ENCODE assay signal across 8 cellular contexts in genomic region chr3:48222616-48223513, GRCh38. TPM values are rescaled to one million over a fixed set of nuclear protein-coding genes. Genes with fewer than 3 reads are reported as not detected.
DNase-seq lines count a peak whose midpoint lies in the region; ATAC-seq, FAIRE-seq and TF ChIP-seq lines count a peak whose summit lies in the region.

A gene with protein sequence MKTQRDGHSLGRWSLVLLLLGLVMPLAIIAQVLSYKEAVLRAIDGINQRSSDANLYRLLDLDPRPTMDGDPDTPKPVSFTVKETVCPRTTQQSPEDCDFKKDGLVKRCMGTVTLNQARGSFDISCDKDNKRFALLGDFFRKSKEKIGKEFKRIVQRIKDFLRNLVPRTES (plus strand): TSS chr3:48223495. CDS start chr3:48223512, 17 bp downstream.

- no peaks in the 10 kb centered on the region for H3K79me2 ChIP-seq in Karpas-422 (ENCODE audit: low read length)
- H3K79me2 ChIP-seq in K562 (ENCODE audit: control insufficient read depth, insufficient read depth, low read length), result no peaks in the 10 kb centered on the region

- peak; percentile 10 for DNase-seq in COR-L47 (lab: John Stamatoyannopoulos, UW)
- peak; percentile 84 for DNase-seq in GM20000 (ENCODE audit: low spot score)
- peak; percentile 92 for DNase-seq in Karpas-422
- peak in 1 of 4 experiments; percentile 24 for DNase-seq in K562 (ENCODE audit: extremely low read depth in 1 of 4, low spot score in 3 of 4)
- peak; percentile 79 for DNase-seq in medulla oblongata (ENCODE audit: extremely low spot score)
- no peak for DNase-seq in ACHN
- DNase-seq in frontal cortex (ENCODE audit: low spot score in 2 of 2), result no peak
- DNase-seq in NCI-H2227 treated with DMSO at 0.1 percent for 48 hours (lab: John Stamatoyannopoulos, UW), result no peak

- no peak for TF ChIP-seq EP300 in K562 (IDR thresholded peaks at IDR 0.05; ENCODE audit: low read length)

- no peaks in the 10 kb centered on the region for H3K9me3 ChIP-seq in Karpas-422 (ENCODE audit: low read length)
- no peaks in the 10 kb centered on the region for H3K9me3 ChIP-seq in K562 (replicated peaks; ENCODE audit: control insufficient read depth, insufficient read depth, low read depth, low read length)

- peak; percentile 34; the same call in 2 of the 3 replicates for ATAC-seq in K562

- H3K9me1 ChIP-seq in K562 (ENCODE audit: control insufficient read depth, insufficient read depth, low read length), result no peaks in the 10 kb centered on the region

- H3K4me3 ChIP-seq in Karpas-422 (ENCODE audit: low read length) (peak within 1 kb of the TSS; percentile 50), K562 (no peak within 1 kb of the TSS)

- peak within 1 kb of the TSS; percentile 29; the same call in 1 of the 2 replicates for H2AFZ ChIP-seq in Karpas-422 (ENCODE audit: low read length)
- H2AFZ ChIP-seq in K562 (ENCODE audit: low read depth, low read length), result no peak within 1 kb of the TSS

- peaks cover 60% of the 10 kb centered on the region for H3K4me1 ChIP-seq in Karpas-422 (ENCODE audit: low read length)
- peaks cover 0 to 5% of the 10 kb centered on the region in 2 experiments; a peak in 3 of 5 replicates for H3K4me1 ChIP-seq in K562 (replicated peaks in 1 of 2; ENCODE audit: control insufficient read depth in 2 of 2, insufficient read depth in 2 of 2, low read length in 2 of 2)

- CTCF ChIA-PET in K562 (lab: Yijun Ruan, JAX; ENCODE audit: low intra/inter-chr PET ratio), result no interaction called here

- FAIRE-seq in K562 (lab: Jason Lieb, UNC), result no peak
- no peak for FAIRE-seq in frontal cortex (lab: Jason Lieb, UNC)

- intact Hi-C loops in K562 (cut with micrococcal nuclease), result no loop called here

- in situ Hi-C loops in K562 (cut with MboI), result no loop called here
- in situ Hi-C loops in ACHN (cut with HindIII; ENCODE audit: low pct_ligation_motif_present, low pct_unique_long_range_greater_than_20kb, low sequenced_read_pairs), result no loop called here

- H3K9me2 ChIP-seq in Karpas-422 (replicated peaks; ENCODE audit: insufficient read depth, low read length), result no peaks in the 10 kb centered on the region

- POLR2A ChIA-PET in K562 (lab: Yijun Ruan, JAX), result interaction anchor here (1.8 kb wide), 1 partner anchor 18 kb away, joined by 7 read pairs; the partner anchor contains the start of gene ZNF589

- H3K27ac ChIP-seq in Karpas-422 (ENCODE audit: low read length) (peak within 1 kb of the TSS; percentile 97), K562 (ENCODE audit: extremely low read depth, low read depth, low read length) (no peak within 1 kb of the TSS)

- H4K20me1 ChIP-seq in Karpas-422 (ENCODE audit: insufficient read depth, low read depth, low read length) (no peaks in the 10 kb centered on the region), K562 (replicated peaks; ENCODE audit: control insufficient read depth, insufficient read depth, low read length) (no peaks in the 10 kb centered on the region)

- no peaks in the 10 kb centered on the region for H3K27me3 ChIP-seq in Karpas-422 (ENCODE audit: low read length)
- H3K27me3 ChIP-seq in K562 (ENCODE audit: control insufficient read depth in 2 of 2, insufficient read depth in 2 of 2, low read length in 2 of 2), result peaks cover 3 to 8% of the 10 kb centered on the region in 2 experiments; a peak in 2 of 5 replicates

- no peaks in the 10 kb centered on the region for H3K36me3 ChIP-seq in Karpas-422 (ENCODE audit: insufficient read depth, low read length)
- H3K36me3 ChIP-seq in K562 (ENCODE audit: control insufficient read depth, insufficient read depth, low read length), result no peaks in the 10 kb centered on the region

- TF ChIP-seq CTCF in GM20000 (IDR thresholded peaks at IDR 0.05; ENCODE audit: extremely low read depth, missing control alignments) (no peak), K562 (IDR thresholded peaks at IDR 0.05 in 2 of 3, conservative IDR thresholded peaks at IDR 0.05 in 1 of 3; ENCODE audit: insufficient read depth in 2 of 3, low read depth in 1 of 3, low read length in 3 of 3) (no peak)

- no TSS peak for BruUV-seq in K562 (replicated peaks; lab: Mats Ljungman, UMichigan)

- 20% methylated on average over 10 of the region's 11 CpGs for WGBS in K562 (ENCODE audit: insufficient coverage, low coverage, missing lambda C conversion rate)

- H3K4me2 ChIP-seq in Karpas-422 (ENCODE audit: low read depth, low read length, poor library complexity, severe bottlenecking), result peak within 1 kb of the TSS; percentile 58
- H3K4me2 ChIP-seq in K562 (ENCODE audit: insufficient read depth, low read length), result no peak within 1 kb of the TSS

- peak within 1 kb of the TSS; percentile 65 for H3K9ac ChIP-seq in Karpas-422 (ENCODE audit: low read length)
- peak within 1 kb of the TSS in 1 of 2 experiments; percentile 64; a peak in 1 of 4 replicates for H3K9ac ChIP-seq in K562 (ENCODE audit: insufficient read depth in 1 of 2, low read depth in 2 of 2, low read length in 2 of 2)

- no peak for TF ChIP-seq RAD21 in K562 (CRISPR knock-in tag; conservative IDR thresholded peaks at IDR 0.05 in 1 of 2, IDR thresholded peaks at IDR 0.05 in 1 of 2)

- no peak for TF ChIP-seq POLR2A in K562 (conservative IDR thresholded peaks at IDR 0.05)

TF ChIP-seq in K562, 482 proteins besides CTCF, POLR2A, EP300 and RAD21:
- TF ChIP-seq MCM3 (IDR thresholded peaks at IDR 0.05) (no peak), NFIC (IDR thresholded peaks at IDR 0.05) (peak; percentile 82), ZNF766 (CRISPR knock-in tag; conservative IDR thresholded peaks at IDR 0.05) (0 out of 2 replicates have a peak, but pooled peaks have one; percentile 58), RBFOX2 (IDR thresholded peaks at IDR 0.05; ENCODE audit: low read depth, low read length) (no peak), DPF2 (IDR thresholded peaks at IDR 0.05) (no peak), CEBPG (CRISPR knock-in tag; IDR thresholded peaks at IDR 0.05) (peak; percentile 80), CEBPG (tag; conservative IDR thresholded peaks at IDR 0.05 in 1 of 2, IDR thresholded peaks at IDR 0.05 in 1 of 2) (peak; percentile 83 to 90), CEBPB (tag; IDR thresholded peaks at IDR 0.05) (peak; percentile 91), CBFA2T3 (IDR thresholded peaks at IDR 0.05) (no peak), GABPA (tag; conservative IDR thresholded peaks at IDR 0.05; ENCODE audit: low read depth) (peak; percentile 28; the same call in 1 of the 2 replicates), SPI1 (IDR thresholded peaks at IDR 0.05; ENCODE audit: borderline replicate concordance, low read depth, low read length) (peak; percentile 85), CTBP1 (IDR thresholded peaks at IDR 0.05; ENCODE audit: borderline replicate concordance) (peak; percentile 62; the same call in 1 of the 2 replicates), POLR2G (IDR thresholded peaks at IDR 0.05; ENCODE audit: low read depth, low read length) (no peak)
- TF ChIP-seq, protein P1, sequence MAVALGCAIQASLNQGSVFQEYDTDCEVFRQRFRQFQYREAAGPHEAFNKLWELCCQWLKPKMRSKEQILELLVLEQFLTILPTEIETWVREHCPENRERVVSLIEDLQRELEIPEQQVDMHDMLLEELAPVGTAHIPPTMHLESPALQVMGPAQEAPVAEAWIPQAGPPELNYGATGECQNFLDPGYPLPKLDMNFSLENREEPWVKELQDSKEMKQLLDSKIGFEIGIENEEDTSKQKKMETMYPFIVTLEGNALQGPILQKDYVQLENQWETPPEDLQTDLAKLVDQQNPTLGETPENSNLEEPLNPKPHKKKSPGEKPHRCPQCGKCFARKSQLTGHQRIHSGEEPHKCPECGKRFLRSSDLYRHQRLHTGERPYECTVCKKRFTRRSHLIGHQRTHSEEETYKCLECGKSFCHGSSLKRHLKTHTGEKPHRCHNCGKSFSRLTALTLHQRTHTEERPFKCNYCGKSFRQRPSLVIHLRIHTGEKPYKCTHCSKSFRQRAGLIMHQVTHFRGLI (CRISPR knock-in tag; IDR thresholded peaks at IDR 0.05), result peak; percentile 69; the same call in 1 of the 2 replicates

RNA-seq across cellular contexts. Expression of the gene that starts here (rescaled TPM):
- 100 and 141 TPM in 2 replicates for total RNA-seq in Karpas-422 (2014; rRNA removed; shearing (Covaris generic); ENCODE audit: low replicate concordance)
- total RNA-seq in K562 (2011; cell fraction: chromatin; rRNA removed; ENCODE audit: low replicate concordance), result not detected in 2 replicates
- not detected in 2 replicates for total RNA-seq in K562 (2011; cell fraction: nucleolus; rRNA removed)
- total RNA-seq in K562 (2011; cell fraction: nucleoplasm; rRNA removed), result not detected in 2 replicates
- total RNA-seq in K562 (2014; rRNA removed), result 0.29 TPM in 1 of 2 replicates, not detected in the other
- total RNA-seq in K562 (2014; rRNA removed; fragmentation: Illumina TruSeq; extraction: Trizol), result not detected in 2 replicates
- total RNA-seq in K562 (2015; rRNA removed; fragmentation: Illumina TruSeq; extraction: Trizol), result not detected in 2 replicates
- 0.22 TPM in 1 of 2 replicates, not detected in the other for total RNA-seq in K562 (2021)
- polyA plus RNA-seq in K562 (2011; rRNA removed), result not detected in 2 replicates
- polyA plus RNA-seq in K562 (2011; cell fraction: cytosol; rRNA removed), result not detected in 2 replicates
- not detected in 2 replicates for polyA plus RNA-seq in K562 (2011; cell fraction: nucleus; rRNA removed)
- polyA plus RNA-seq in K562 (2012), result not detected in 2 replicates
- polyA plus RNA-seq in K562 (2014; fragmentation: Illumina TruSeq; extraction: Trizol), result not detected in 2 replicates
- polyA plus RNA-seq in K562 (2014; fragmentation: Nextera tagmentation; extraction: Ambion mirVana), result not detected
- polyA plus RNA-seq in K562 (2014; rRNA removed), result not detected in 2 replicates
- polyA minus RNA-seq in K562 (2011; rRNA and poly(A)+ RNA removed), result not detected in 2 replicates
- not detected in 2 replicates for polyA minus RNA-seq in K562 (2011; cell fraction: cytosol; rRNA and poly(A)+ RNA removed)
- polyA minus RNA-seq in K562 (2011; cell fraction: nucleus; rRNA and poly(A)+ RNA removed), result not detected in 2 replicates
- not detected for total RNA-seq in frontal cortex

Comparison
In these comparisons a context has a peak if more than half of its experiments do, and no peak if none do; other contexts are left out.
1. RNA of the gene that starts here (total RNA-seq): 100 to 141 TPM in Karpas-422; 0.22 to 0.29 TPM in K562 and not detected in frontal cortex (single experiment); every median in the first group is over 10 times any median in the second.
2. Peak in ATAC-seq in K562; RNA of the gene not detected or under 1 TPM.
3. DNase-seq: peak in COR-L47 (single experiment), GM20000 (single experiment), Karpas-422 (single experiment) and medulla oblongata (single experiment); none in ACHN (single experiment), frontal cortex (0 of 2) and NCI-H2227 treated with DMSO at 0.1 percent for 48 hours (single experiment).